ENCODE assay signal across 8 cellular contexts in genomic region chr16:75565640-75566039, GRCh38. TPM values are rescaled to one million over a fixed set of nuclear protein-coding genes. Genes with fewer than 3 reads are reported as not detected.
DNase-seq lines count a peak whose midpoint lies in the region; ATAC-seq and TF ChIP-seq lines count a peak whose summit lies in the region.

No MANE protein-coding gene starts in this region.

- no peak for TF ChIP-seq RAD21 in IMR-90 (IDR thresholded peaks at IDR 0.05; ENCODE audit: low read length)

- dilution Hi-C loops in IMR-90 (cut with HindIII; ENCODE audit: low sequenced_read_pairs, unreplicated experiment), result no loop called here

- peak overlapping the region; percentile 99 for H2AFZ ChIP-seq in IMR-90 (replicated peaks; ENCODE audit: low read length, poor library complexity)

- H3K9me1 ChIP-seq in IMR-90 (ENCODE audit: insufficient read depth, low read length), result peaks cover 14% of the 10 kb centered on the region

- intact Hi-C loops in IMR-90 (cut with micrococcal nuclease) (loop anchor here (1.0 to 5.0 kb wide), 2 partner anchors 48 to 93 kb away; no protein-coding TSS in a partner anchor), natural killer cell (cut with micrococcal nuclease) (loop anchor here (1.0 to 2.0 kb wide), 4 partner anchors 9 to 101 kb away; partner anchors contain the start of genes ADAT1, TMEM170A and TMEM231)

- H4K8ac ChIP-seq in IMR-90 (ENCODE audit: low read depth in 2 of 2, low read length in 2 of 2), result peak overlapping the region; percentile 10 to 94; a peak in 3 of 4 replicates

- H3K27ac Mint-ChIP-seq in T-helper 1 cell treated with Interleukin-12 subunit alpha and Interleukin-12 subunit beta and Interleukin-4 antibody, amounts not matched to agents 30 μg/mL and 1 μg/mL, for 36 hours, result peak overlapping the region; percentile 86
- H3K27ac Mint-ChIP-seq in natural killer cell, result peak overlapping the region; percentile 86 to 93

- peaks cover 22% of the 10 kb centered on the region for H3K36me3 ChIP-seq in IMR-90 (ENCODE audit: control insufficient read depth, insufficient read depth, low read length)

- peak overlapping the region; percentile 58; the same call in 1 of the 2 replicates for H3K23ac ChIP-seq in IMR-90 (ENCODE audit: low read depth, low read length)

- peak overlapping the region; percentile 76 for H3K4ac ChIP-seq in IMR-90 (ENCODE audit: low read depth, low read length)

- peak overlapping the region; percentile 44 for H2BK5ac ChIP-seq in IMR-90 (ENCODE audit: low read depth, low read length, poor library complexity, severe bottlenecking)

- peak overlapping the region; percentile 10 for H4K5ac ChIP-seq in IMR-90 (ENCODE audit: low read depth, low read length)

- ATAC-seq in IMR-90 (ENCODE audit: low read depth) (no peak), natural killer cell (no peak), GM18505 (IDR thresholded peaks at IDR 0.05; ENCODE audit: unreplicated experiment) (no peak)

- H2BK20ac ChIP-seq in IMR-90 (ENCODE audit: low read depth, low read length), result no peak overlapping the region

- WGBS in IMR-90 (ENCODE audit: extremely low coverage in 2 of 2, insufficient read length in 1 of 2), 2 experiments, result 3% methylated on average over 10 of the region's 15 CpGs; no CpG with 5 or more reads in 1 of the 2 experiments

- POLR2A ChIA-PET in IMR-90 (lab: Charles Lee; ENCODE audit: unreplicated experiment), result interaction anchor here (0.5 kb wide), 1 partner anchor 184 kb away, joined by 5 read pairs; no protein-coding TSS in a partner anchor

- H2BK15ac ChIP-seq in IMR-90 (ENCODE audit: low read depth, low read length), result peak overlapping the region; percentile 49; the same call in 1 of the 3 replicates

- H3K4me3 Mint-ChIP-seq in T-helper 1 cell treated with Interleukin-12 subunit alpha and Interleukin-12 subunit beta and Interleukin-4 antibody, amounts not matched to agents 30 μg/mL and 1 μg/mL, for 36 hours, result peak overlapping the region; percentile 85
- peak overlapping the region; percentile 90 for H3K4me3 Mint-ChIP-seq in natural killer cell

- peaks cover 4% of the 10 kb centered on the region for H3K27me3 ChIP-seq in IMR-90 (ENCODE audit: control insufficient read depth, insufficient read depth, low read length)

- 0 out of 2 replicates have a peak overlapping the region, but pooled peaks have one; percentile 15 for H2AK5ac ChIP-seq in IMR-90 (ENCODE audit: low read depth, low read length)

- H3K9ac ChIP-seq in IMR-90 (ENCODE audit: low read depth, low read length), result peak overlapping the region; percentile 56

- TF ChIP-seq POLR2A in IMR-90 (IDR thresholded peaks at IDR 0.05; ENCODE audit: low read depth, low read length), result no peak
- TF ChIP-seq POLR2A in GM18505 (IDR thresholded peaks at IDR 0.05; ENCODE audit: borderline replicate concordance, extremely low read depth, insufficient read depth, insufficient read length), result no peak

- H3K9me3 Mint-ChIP-seq in T-helper 1 cell treated with Interleukin-12 subunit alpha and Interleukin-12 subunit beta and Interleukin-4 antibody, amounts not matched to agents 30 μg/mL and 1 μg/mL, for 36 hours, result no peaks in the 10 kb centered on the region
- no peaks in the 10 kb centered on the region for H3K9me3 Mint-ChIP-seq in natural killer cell

- H3K4me1 ChIP-seq in IMR-90 (ENCODE audit: control insufficient read depth, insufficient read depth, low read length), result peaks cover 4% of the 10 kb centered on the region; the same call in 1 of the 2 replicates

- H3K27me3 Mint-ChIP-seq in T-helper 1 cell treated with Interleukin-12 subunit alpha and Interleukin-12 subunit beta and Interleukin-4 antibody, amounts not matched to agents 30 μg/mL and 1 μg/mL, for 36 hours (ENCODE audit: low read depth), result peaks cover 14% of the 10 kb centered on the region
- H3K27me3 Mint-ChIP-seq in natural killer cell (ENCODE audit: low read depth in 2 of 2), result peaks cover 16 to 19% of the 10 kb centered on the region in 2 donors

- peak overlapping the region; percentile 89 for H3K4me2 ChIP-seq in IMR-90 (ENCODE audit: low read depth, low read length)

- H3K14ac ChIP-seq in IMR-90 (replicated peaks; ENCODE audit: low read depth, low read length), result peak overlapping the region; percentile 88

- peak overlapping the region; percentile 31 for H3K27ac ChIP-seq in IMR-90 (ENCODE audit: insufficient read depth, low read length)
- H3K27ac ChIP-seq in coronary artery, result peak overlapping the region; percentile 75 to 80

- in situ Hi-C loops in IMR-90 (cut with MboI; ENCODE audit: low sequenced_read_pairs), result no loop called here

- H2AK9ac ChIP-seq in IMR-90 (replicated peaks; ENCODE audit: low read depth, low read length, poor library complexity), result peak overlapping the region; percentile 53

- H4K20me1 ChIP-seq in IMR-90 (ENCODE audit: insufficient read depth, low read length), result peaks cover 20% of the 10 kb centered on the region

- no peak overlapping the region for H3K18ac ChIP-seq in IMR-90 (ENCODE audit: low read depth, low read length)

- BruUV-seq in IMR-90 (replicated peaks; lab: Mats Ljungman, UMichigan), result no TSS peak

- no peak overlapping the region for H2BK120ac ChIP-seq in IMR-90 (ENCODE audit: low read depth, low read length)

- H4K91ac ChIP-seq in IMR-90 (ENCODE audit: insufficient read depth, low read depth, low read length), result no peak overlapping the region; the same call in 1 of the 2 replicates

- CTCF ChIA-PET in IMR-90 (lab: Yijun Ruan, JAX), result interaction anchor here (0.8 kb wide), 1 partner anchor 93 kb away, joined by 3 read pairs; no protein-coding TSS in a partner anchor

- peak overlapping the region; percentile 58; the same call in 1 of the 2 replicates for H3K56ac ChIP-seq in IMR-90 (ENCODE audit: extremely low read depth, insufficient read depth, low read length)

- no peaks in the 10 kb centered on the region for H3K9me3 ChIP-seq in IMR-90 (ENCODE audit: control insufficient read depth, insufficient read depth, low read length)

- H3K79me1 ChIP-seq in IMR-90 (ENCODE audit: low read depth in 1 of 2, low read length in 2 of 2), result peaks cover 26 to 44% of the 10 kb centered on the region in 2 experiments

- DNase-seq in T-helper 1 cell (no peak), IMR-90 (no peak), coronary artery (ENCODE audit: low spot score) (no peak), natural killer cell (no peak), activated gamma-delta T cell treated with Interleukin-2 at 50 U/mL for 16 hours (no peak), amniotic stem cell (lab: John Stamatoyannopoulos, UW) (no peak)

- peaks cover 9% of the 10 kb centered on the region for H3K36me3 Mint-ChIP-seq in T-helper 1 cell treated with Interleukin-12 subunit alpha and Interleukin-12 subunit beta and Interleukin-4 antibody, amounts not matched to agents 30 μg/mL and 1 μg/mL, for 36 hours (ENCODE audit: low read depth)
- no peaks in the 10 kb centered on the region for H3K36me3 Mint-ChIP-seq in natural killer cell

- H3K4me3 ChIP-seq in IMR-90 (ENCODE audit: insufficient read depth, low read depth, low read length) (peak overlapping the region; percentile 54), coronary artery (peak overlapping the region; percentile 91)

- TF ChIP-seq CTCF in IMR-90 (conservative IDR thresholded peaks at IDR 0.05; ENCODE audit: low read depth, low read length) (no peak), coronary artery (IDR thresholded peaks at IDR 0.05) (no peak), natural killer cell (IDR thresholded peaks at IDR 0.05) (no peak)

- peaks cover 24% of the 10 kb centered on the region for H3K4me1 Mint-ChIP-seq in T-helper 1 cell treated with Interleukin-12 subunit alpha and Interleukin-12 subunit beta and Interleukin-4 antibody, amounts not matched to agents 30 μg/mL and 1 μg/mL, for 36 hours (ENCODE audit: low read depth)
- peaks cover 20 to 26% of the 10 kb centered on the region in 2 donors for H3K4me1 Mint-ChIP-seq in natural killer cell

TF ChIP-seq in IMR-90, 13 proteins besides CTCF, POLR2A, EP300 and RAD21 (continues in another document):
- TF ChIP-seq CHD1 (IDR thresholded peaks at IDR 0.05; ENCODE audit: low read depth, low read length) (no peak), MAFK (IDR thresholded peaks at IDR 0.05; ENCODE audit: low read depth, low read length) (no peak), FOS (IDR thresholded peaks at IDR 0.05; ENCODE audit: low read depth, low read length) (no peak), RCOR1 (IDR thresholded peaks at IDR 0.05; ENCODE audit: insufficient replicate concordance, low read length) (no peak), CEBPB (IDR thresholded peaks at IDR 0.05; ENCODE audit: low read depth, low read length) (no peak), RFX5 (IDR thresholded peaks at IDR 0.05; ENCODE audit: low read depth, low read length) (no peak), MAZ (IDR thresholded peaks at IDR 0.05; ENCODE audit: borderline replicate concordance, low read depth, low read length) (no peak), NFE2L2 (IDR thresholded peaks at IDR 0.05; ENCODE audit: low read depth, low read length) (no peak), BHLHE40 (IDR thresholded peaks at IDR 0.05; ENCODE audit: low read depth, low read length) (no peak)

RNA-seq across cellular contexts. Expression of gene GABARAPL2, which starts 0.5 kb away (rescaled TPM):
- total RNA-seq in IMR-90 (2012; rRNA removed), result 33.3 and 55.8 TPM in 2 replicates
- polyA plus RNA-seq in IMR-90 (2012; rRNA removed), result 64.5 and 65.9 TPM in 2 replicates
- polyA plus RNA-seq in IMR-90 (2012; cell fraction: cytosol; rRNA removed), result 61.3 and 85.2 TPM in 2 replicates
- polyA plus RNA-seq in IMR-90 (2012; cell fraction: nucleus; rRNA removed; ENCODE audit: low replicate concordance), result 24.9 and 50.1 TPM in 2 replicates
- total RNA-seq in natural killer cell, result 10 to 100 TPM; 66.2 to 74.0 (median 71.3) TPM

RNA-seq across cellular contexts. Expression of gene TMEM231, which starts 9.6 kb away (rescaled TPM):
- total RNA-seq in IMR-90 (2012; rRNA removed) (7.5 and 10.6 TPM in 2 replicates), natural killer cell (1 to 10 TPM; 2.1 to 2.7 (median 2.4) TPM)
- 15.4 and 15.5 TPM in 2 replicates for polyA plus RNA-seq in IMR-90 (2012; rRNA removed)
- polyA plus RNA-seq in IMR-90 (2012; cell fraction: cytosol; rRNA removed), result 11.4 and 15.4 TPM in 2 replicates
- 7.2 and 8.4 TPM in 2 replicates for polyA plus RNA-seq in IMR-90 (2012; cell fraction: nucleus; rRNA removed; ENCODE audit: low replicate concordance)

RNA-seq across cellular contexts. Expression of gene CHST5, which starts 29.7 kb away (rescaled TPM):
- total RNA-seq in IMR-90 (2012; rRNA removed) (not detected in 2 replicates), natural killer cell (not detected)
- polyA plus RNA-seq in IMR-90 (2012; rRNA removed), result not detected in 2 replicates
- polyA plus RNA-seq in IMR-90 (2012; cell fraction: cytosol; rRNA removed), result not detected in 2 replicates
- polyA plus RNA-seq in IMR-90 (2012; cell fraction: nucleus; rRNA removed; ENCODE audit: low replicate concordance), result 0.15 and 0.33 TPM in 2 replicates

RNA-seq across cellular contexts. Expression of gene ADAT1, which starts 57.4 kb away (rescaled TPM):
- 36.7 and 52.9 TPM in 2 replicates for total RNA-seq in IMR-90 (2012; rRNA removed)
- polyA plus RNA-seq in IMR-90 (2012; rRNA removed), result 22.7 and 23.4 TPM in 2 replicates
- polyA plus RNA-seq in IMR-90 (2012; cell fraction: cytosol; rRNA removed), result 8.5 and 15.4 TPM in 2 replicates
- 10.6 and 36.6 TPM in 2 replicates for polyA plus RNA-seq in IMR-90 (2012; cell fraction: nucleus; rRNA removed; ENCODE audit: low replicate concordance)
- total RNA-seq in natural killer cell, result 10 to 100 TPM; 63.5 to 65.2 (median 64.8) TPM
